10 cellular contexts compared by ENCODE assay signal in the genomic region with DNA sequence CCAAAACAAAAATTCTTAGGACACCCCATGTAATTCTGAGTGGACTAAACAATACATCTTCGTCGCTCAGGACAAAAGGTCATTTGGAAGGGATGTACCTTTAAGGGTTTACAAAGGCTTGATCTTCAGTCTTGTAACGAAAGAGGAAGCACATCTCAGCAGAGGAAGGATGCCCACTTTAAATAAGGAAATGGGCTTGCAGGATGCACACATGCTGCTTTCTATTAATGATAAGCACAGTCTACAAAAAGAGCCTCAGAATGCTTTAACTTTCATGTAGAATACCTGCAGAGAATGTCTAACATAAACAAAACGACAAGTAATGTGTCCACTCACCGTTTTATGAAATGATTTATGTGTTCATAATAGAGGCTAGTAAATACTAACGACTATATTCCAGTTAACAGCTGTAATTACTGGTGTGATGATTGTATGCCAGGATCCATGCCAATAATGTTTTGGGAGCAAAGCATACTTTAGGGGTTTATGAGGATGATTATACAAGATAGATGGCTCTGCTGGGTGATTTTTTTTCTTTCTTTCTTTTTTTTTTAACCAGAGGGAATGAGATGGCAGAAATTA.
DNase-seq lines count a peak whose midpoint lies in the region; ATAC-seq lines count a peak whose summit lies in the region.
"Had no signal": no experiment of that assay in that cellular context is flagged by ENCODE, and none has a peak within 500 bp of the region (broad histone marks: within the 10 kb centered on the region; RNA-seq: fewer than 3 reads in every experiment).

No MANE protein-coding gene starts in this region.

- peak; percentile 87 for ATAC-seq in GM19395 (IDR thresholded peaks at IDR 0.05; ENCODE audit: unreplicated experiment)

- peak overlapping the region in 8 of 11 experiments; percentile 11 to 51 (median 25); a peak in 11 of 22 replicates for H3K4me2 ChIP-seq in BLaER1 treated with 17β-estradiol and CSF1 and Interleukin-3, amounts not matched to agents 10 nM and 100 nM
- no peak overlapping the region for H3K4me2 ChIP-seq in Karpas-422 (ENCODE audit: low read depth, low read length, poor library complexity, severe bottlenecking)

- H3K36me3 ChIP-seq in BLaER1 treated with 17β-estradiol and CSF1 and Interleukin-3, amounts not matched to agents 10 nM and 100 nM: no peaks in the 10 kb centered on the region
- no peaks in the 10 kb centered on the region for H3K36me3 ChIP-seq in Karpas-422 (ENCODE audit: insufficient read depth, low read length)
- H3K36me3 ChIP-seq: SJSA1, thoracic aorta had no signal

- no peaks in the 10 kb centered on the region for H3K79me2 ChIP-seq in Karpas-422 (ENCODE audit: low read length)

- H3K4me3 ChIP-seq in BLaER1 treated with 17β-estradiol and CSF1 and Interleukin-3, amounts not matched to agents 10 nM and 100 nM: no peak overlapping the region
- H3K4me3 ChIP-seq in Karpas-422 (ENCODE audit: low read length): no peak overlapping the region
- H3K4me3 ChIP-seq: SJSA1, thoracic aorta had no signal

- no peak overlapping the region for H3K9ac ChIP-seq in BLaER1 treated with 17β-estradiol and CSF1 and Interleukin-3, amounts not matched to agents 10 nM and 100 nM
- no peak overlapping the region for H3K9ac ChIP-seq in Karpas-422 (ENCODE audit: low read length)

- no peak overlapping the region for H3K27ac ChIP-seq in BLaER1 treated with 17β-estradiol and CSF1 and Interleukin-3, amounts not matched to agents 10 nM and 100 nM
- no peak overlapping the region for H3K27ac ChIP-seq in Karpas-422 (ENCODE audit: low read length)
- H3K27ac ChIP-seq: SJSA1, thoracic aorta had no signal

- no peaks in the 10 kb centered on the region for H3K9me3 ChIP-seq in BLaER1 treated with 17β-estradiol and CSF1 and Interleukin-3, amounts not matched to agents 10 nM and 100 nM (replicated peaks in 1 of 11)
- H3K9me3 ChIP-seq in Karpas-422 (ENCODE audit: low read length): no peaks in the 10 kb centered on the region
- H3K9me3 ChIP-seq: SJSA1, thoracic aorta had no signal

- H3K4me1 ChIP-seq in BLaER1 treated with 17β-estradiol and CSF1 and Interleukin-3, amounts not matched to agents 10 nM and 100 nM: peaks cover 0 to 15% (median 6%) of the 10 kb centered on the region in 10 experiments; a peak in 15 of 20 replicates
- peaks cover 9% of the 10 kb centered on the region for H3K4me1 ChIP-seq in Karpas-422 (ENCODE audit: low read length)
- H3K4me1 ChIP-seq: SJSA1 had no signal

- H4K20me1 ChIP-seq in BLaER1 treated with 17β-estradiol and CSF1 and Interleukin-3, amounts not matched to agents 10 nM and 100 nM: no peaks in the 10 kb centered on the region
- H4K20me1 ChIP-seq in Karpas-422 (ENCODE audit: insufficient read depth, low read depth, low read length): peaks cover 7% of the 10 kb centered on the region; the same call in 1 of the 2 replicates

- no peak overlapping the region for H2AFZ ChIP-seq in Karpas-422 (ENCODE audit: low read length)

- no peaks in the 10 kb centered on the region for H3K27me3 ChIP-seq in BLaER1 treated with 17β-estradiol and CSF1 and Interleukin-3, amounts not matched to agents 10 nM and 100 nM
- no peaks in the 10 kb centered on the region for H3K27me3 ChIP-seq in Karpas-422 (ENCODE audit: low read length)
- H3K27me3 ChIP-seq: SJSA1 had no signal

- H3K9me2 ChIP-seq in Karpas-422 (replicated peaks; ENCODE audit: insufficient read depth, low read length): no peaks in the 10 kb centered on the region

- DNase-seq in Karpas-422: peak; percentile 71
- DNase-seq in SKM-1 (lab: John Stamatoyannopoulos, UW; ENCODE audit: unreplicated experiment): peak; percentile 22
- no peak for DNase-seq in stimulated activated CD4-positive, alpha-beta T cell treated with anti-CD3 and anti-CD28 coated beads, Interleukin-4, amount 100 ng/mL, for 4 hours
- no peak for DNase-seq in stimulated activated naive CD4-positive, alpha-beta T cell treated with Interleukin-2 at 50 U/mL for 16 hours (lab: John Stamatoyannopoulos, UW)
- no peak for DNase-seq in AG08396 (ENCODE audit: low spot score)
- no peak for DNase-seq in NCI-H2107 treated with DMSO at 0.1 percent for 48 hours (lab: John Stamatoyannopoulos, UW; ENCODE audit: unreplicated experiment)

Comparison
In these comparisons a context has a peak if more than half of its experiments do, and no peak if none do; other contexts are left out.
1. DNase-seq: peak in Karpas-422 (single experiment) and SKM-1 (single experiment); none in stimulated activated CD4-positive, alpha-beta T cell treated with anti-CD3 and anti-CD28 coated beads, Interleukin-4, amount 100 ng/mL, for 4 hours (0 of 2), stimulated activated naive CD4-positive, alpha-beta T cell treated with Interleukin-2 at 50 U/mL for 16 hours (single experiment), AG08396 (single experiment) and NCI-H2107 treated with DMSO at 0.1 percent for 48 hours (single experiment).